In genomic region chr3:46916278-46916677, GRCh38 we compare ENCODE assay signal across 20 cellular contexts. TPM values are rescaled to one million over a fixed set of nuclear protein-coding genes. Genes with fewer than 3 reads are reported as not detected.
"Had no signal": no experiment of that assay in that cellular context is flagged by ENCODE, and none has a peak within 500 bp of the region (broad histone marks: within the 10 kb centered on the region; RNA-seq: fewer than 3 reads in every experiment).

No MANE protein-coding gene starts in this region.

- H3K9me3 Mint-ChIP-seq: activated T-cell treated with anti-CD3 and anti-CD28 coated beads, Interleukin-2, amount 50 U/mL, for 4 hours had no signal

- H3K27ac ChIP-seq: adrenal gland, coronary artery, esophagus squamous epithelium, left lung, ovary, sigmoid colon, spleen, thyroid gland had no signal

- H3K27me3 ChIP-seq: adrenal gland, esophagus squamous epithelium, left lung, ovary, sigmoid colon, spleen, thyroid gland had no signal

- H3K9me3 ChIP-seq: esophagus squamous epithelium, left lung, ovary, sigmoid colon, thyroid gland had no signal

- DNase-seq: activated CD4-positive, alpha-beta T cell treated with anti-CD3 and anti-CD28 coated beads, Interleukin-2, amount 50 U/mL, for 48 hours; activated CD4-positive, CD25-positive, alpha-beta regulatory T cell treated with anti-CD3 and anti-CD28 coated beads, Interleukin-2, amount 50 U/mL, for 72 hours; activated gamma-delta T cell; activated T-cell treated with anti-CD3 and anti-CD28 coated beads, Interleukin-2, amount 50 U/mL, for 4 hours; esophagus squamous epithelium; foreskin fibroblast; glutamatergic neuron; hypothalamus; kidney; left lung; sigmoid colon; T1000; thyroid gland had no signal

- H3K4me1 Mint-ChIP-seq: neural crest cell had no signal

- H3K4me3 ChIP-seq: adrenal gland, coronary artery, esophagus squamous epithelium, left lung, ovary, sigmoid colon, spleen, thyroid gland had no signal

- H3K36me3 ChIP-seq: ovary had no signal

- H3K4me3 Mint-ChIP-seq: activated T-cell treated with anti-CD3 and anti-CD28 coated beads, Interleukin-2, amount 50 U/mL, for 4 hours; neural crest cell had no signal

- ATAC-seq: left lung had no signal

- H3K4me1 ChIP-seq: left lung had no signal

RNA-seq across cellular contexts. Expression of gene PTH1R, which starts 38.8 kb away (rescaled TPM):
- total RNA-seq: activated T-cell treated with anti-CD3 and anti-CD28 coated beads, Interleukin-2, amount 50 U/mL, for 4 hours; SK-MEL-5 had no signal

RNA-seq across cellular contexts. Expression of gene MYL3, which starts 53.0 kb away (rescaled TPM):
- total RNA-seq: activated T-cell treated with anti-CD3 and anti-CD28 coated beads, Interleukin-2, amount 50 U/mL, for 4 hours; endothelial cell of umbilical vein; neural crest cell; SK-MEL-5 had no signal
- polyA plus RNA-seq: endothelial cell of umbilical vein had no signal
